In the genomic region with DNA sequence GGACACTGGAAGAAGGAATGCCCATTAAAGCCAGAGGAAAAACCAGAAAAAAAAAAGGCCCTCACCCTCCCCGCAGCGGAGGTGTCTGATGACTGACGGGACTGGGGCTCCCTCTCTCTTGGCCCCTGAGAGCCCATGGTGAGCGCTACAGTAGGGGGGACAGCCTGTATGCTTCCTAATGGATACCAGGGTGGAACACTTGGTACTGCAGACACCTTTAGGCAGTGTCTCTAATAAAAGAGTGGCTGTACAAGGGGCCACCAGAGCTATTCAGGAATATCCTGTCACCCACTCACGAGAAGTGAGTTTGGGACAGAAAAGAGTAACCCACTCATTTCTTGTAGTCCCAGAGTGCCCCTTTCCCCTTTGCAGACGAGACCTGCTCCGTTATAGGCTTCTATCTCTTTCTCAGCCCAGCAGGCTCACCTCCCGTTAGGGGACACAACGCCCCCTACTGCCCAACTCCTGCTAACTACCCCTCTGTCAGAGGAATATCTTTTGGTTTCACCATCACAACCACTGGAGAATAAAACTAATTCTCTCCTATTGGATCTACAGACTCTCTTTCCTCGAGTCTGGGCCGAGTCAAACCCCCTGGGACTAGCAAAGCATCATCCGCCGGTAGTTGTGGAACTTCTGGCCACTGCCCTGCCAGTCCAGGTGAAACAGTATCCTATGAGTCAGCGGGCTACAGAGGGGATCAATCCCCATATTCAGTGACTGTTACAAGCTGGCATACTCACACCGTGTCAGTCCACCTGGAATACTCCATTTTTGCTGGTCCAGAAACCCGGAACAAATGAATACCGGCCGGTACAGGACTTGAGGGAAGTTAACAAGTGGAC, we compare ENCODE assay signal across 8 cellular contexts. TPM values are rescaled to one million over a fixed set of nuclear protein-coding genes. Genes with fewer than 3 reads are reported as not detected.
DNase-seq lines count a peak whose midpoint lies in the region; ATAC-seq and TF ChIP-seq lines count a peak whose summit lies in the region.

No MANE protein-coding gene starts in this region.

- CTCF ChIA-PET in activated naive CD4-positive, alpha-beta T cell treated with anti-CD3 and anti-CD28 coated beads for 36 hours (lab: Charles Lee) = interaction anchor here (0.6 to 2.0 kb wide), 7 partner anchors 45 to 1173 kb away, joined by 3 to 12 read pairs (median 3); partner anchors contain the start of gene PCNP

- no peaks in the 10 kb centered on the region for H3K9me2 ChIP-seq in DOHH2 (replicated peaks; ENCODE audit: control insufficient read depth, low read length)

- intact Hi-C loops in activated naive CD4-positive, alpha-beta T cell treated with anti-CD3 and anti-CD28 coated beads for 36 hours (cut with micrococcal nuclease) = loop anchor here (1.0 to 5.0 kb wide), 6 partner anchors 63 to 744 kb away; partner anchors contain the start of gene SENP7

- H3K4me1 Mint-ChIP-seq in activated naive CD4-positive, alpha-beta T cell treated with anti-CD3 and anti-CD28 coated beads for 36 hours (ENCODE audit: low read depth) = no peaks in the 10 kb centered on the region

- no peak overlapping the region for H3K4me3 Mint-ChIP-seq in activated naive CD4-positive, alpha-beta T cell treated with anti-CD3 and anti-CD28 coated beads for 36 hours

- H3K4me1 ChIP-seq in DOHH2 (ENCODE audit: control insufficient read depth, low read length) (peaks cover 4% of the 10 kb centered on the region), right atrium auricular region (no peaks in the 10 kb centered on the region)

- no peaks in the 10 kb centered on the region for H3K27me3 Mint-ChIP-seq in activated naive CD4-positive, alpha-beta T cell treated with anti-CD3 and anti-CD28 coated beads for 36 hours (ENCODE audit: low read depth)

- H4K20me1 ChIP-seq in DOHH2 (ENCODE audit: control insufficient read depth, insufficient read depth, low read depth, low read length) = no peaks in the 10 kb centered on the region

- H3K9me3 Mint-ChIP-seq in activated naive CD4-positive, alpha-beta T cell treated with anti-CD3 and anti-CD28 coated beads for 36 hours = no peaks in the 10 kb centered on the region

- H3K4me3 ChIP-seq in DOHH2 (ENCODE audit: low read length) (no peak overlapping the region), right atrium auricular region (no peak overlapping the region)

- ATAC-seq in GM21390 (IDR thresholded peaks at IDR 0.05; ENCODE audit: unreplicated experiment) = peak; percentile 94

- H3K27ac Mint-ChIP-seq in activated naive CD4-positive, alpha-beta T cell treated with anti-CD3 and anti-CD28 coated beads for 36 hours = no peak overlapping the region

- H3K27me3 ChIP-seq in DOHH2 (ENCODE audit: control insufficient read depth, low read length) = no peaks in the 10 kb centered on the region
- H3K27me3 ChIP-seq in right atrium auricular region = no peaks in the 10 kb centered on the region

- no peaks in the 10 kb centered on the region for H3K36me3 Mint-ChIP-seq in activated naive CD4-positive, alpha-beta T cell treated with anti-CD3 and anti-CD28 coated beads for 36 hours (ENCODE audit: low read depth)

- DNase-seq in HT-29 (ENCODE audit: low spot score) (peak; percentile 70), SK-N-DZ (ENCODE audit: low spot score) (peak; percentile 58), right atrium auricular region (ENCODE audit: low spot score) (peak; percentile 61), cerebellum (ENCODE audit: low spot score) (no peak)
- DNase-seq in activated naive CD4-positive, alpha-beta T cell treated with anti-CD3 and anti-CD28 coated beads for 36 hours = peak; percentile 92
- DNase-seq in stimulated activated CD4-positive, alpha-beta T cell treated with anti-CD3 and anti-CD28 coated beads, Interleukin-12 subunit alpha, Interleukin-12 subunit beta, amount 100 ng/mL, for 24 hours (ENCODE audit: low read depth in 2 of 2) = peak; percentile 37 to 70

- TF ChIP-seq CTCF in DOHH2 (IDR thresholded peaks at IDR 0.05; ENCODE audit: low read depth, low read length, poor library complexity, severe bottlenecking) (peak; percentile 87), right atrium auricular region (IDR thresholded peaks at IDR 0.05) (peak in 1 of 2 donors; percentile 72)

- H3K79me2 ChIP-seq in DOHH2 (ENCODE audit: control insufficient read depth, low read length) = no peaks in the 10 kb centered on the region

- H3K27ac ChIP-seq in DOHH2 (ENCODE audit: low read depth, low read length) (no peak overlapping the region), right atrium auricular region (no peak overlapping the region)

- no peaks in the 10 kb centered on the region for H3F3A ChIP-seq in DOHH2 (ENCODE audit: control insufficient read depth, insufficient read depth)

- H3K36me3 ChIP-seq in DOHH2 (ENCODE audit: control insufficient read depth, low read length) (no peaks in the 10 kb centered on the region), right atrium auricular region (no peaks in the 10 kb centered on the region)

- no peaks in the 10 kb centered on the region for H3K9me3 ChIP-seq in DOHH2 (ENCODE audit: control insufficient read depth, insufficient read depth, low read length)
- no peaks in the 10 kb centered on the region for H3K9me3 ChIP-seq in right atrium auricular region

- H3K4me2 ChIP-seq in DOHH2 (ENCODE audit: low read length) = peak overlapping the region; percentile 19; the same call in 1 of the 2 replicates

RNA-seq across cellular contexts. Expression of gene ZBTB11, which starts 40.8 kb away (rescaled TPM):
- total RNA-seq in HT-29 (2014; rRNA removed; shearing (Covaris generic)) = 19.2 and 26.0 TPM in 2 replicates
- 11.2 and 14.4 TPM in 2 replicates for polyA plus RNA-seq in SK-N-DZ (2014; cell fraction: cytosol; rRNA removed)
- polyA plus RNA-seq in SK-N-DZ (2014; cell fraction: nucleus; rRNA removed) = 13.7 and 15.9 TPM in 2 replicates
- 10 to 100 TPM; 31.2 to 31.7 TPM for total RNA-seq in activated naive CD4-positive, alpha-beta T cell treated with anti-CD3 and anti-CD28 coated beads for 36 hours
- total RNA-seq in right atrium auricular region (10 to 100 TPM in 1 of 2 donors, 1 to 10 TPM in 1; 9.8 to 10.4 TPM), cerebellum (42.8 TPM)

RNA-seq across cellular contexts. Expression of gene RPL24, which starts 50.3 kb away (rescaled TPM):
- 1,651 and 2,156 TPM in 2 replicates for total RNA-seq in HT-29 (2014; rRNA removed; shearing (Covaris generic))
- polyA plus RNA-seq in SK-N-DZ (2014; cell fraction: cytosol; rRNA removed) = 2,577 and 2,999 TPM in 2 replicates
- polyA plus RNA-seq in SK-N-DZ (2014; cell fraction: nucleus; rRNA removed) = 1,578 and 2,332 TPM in 2 replicates
- total RNA-seq in activated naive CD4-positive, alpha-beta T cell treated with anti-CD3 and anti-CD28 coated beads for 36 hours = 1,000 to 10,000 TPM; 2,159 to 2,187 TPM
- total RNA-seq in right atrium auricular region (1,000 to 10,000 TPM; 1,059 to 1,395 TPM), cerebellum (997 TPM)
